Comparison of ENCODE assay signal across 1 cellular context in genomic region chr4:152572417-152573086, GRCh38.
TF ChIP-seq lines count a peak whose summit lies in the region.

No MANE protein-coding gene starts in this region.

TF ChIP-seq in K562, 482 proteins besides CTCF, POLR2A, EP300 and RAD21 (continued from another document and continues in another):
- TF ChIP-seq UBTF (IDR thresholded peaks at IDR 0.05; ENCODE audit: borderline replicate concordance in 1 of 2, low read depth in 2 of 2, low read length in 2 of 2) (no peak), U2AF2 (optimal IDR thresholded peaks at IDR 0.05; ENCODE audit: low read depth, low read length) (no peak), NONO (IDR thresholded peaks at IDR 0.05; ENCODE audit: low read depth in 2 of 2, low read length in 1 of 2) (no peak), ZFP91 (CRISPR knock-in tag; IDR thresholded peaks at IDR 0.05) (no peak), ZNF592 (IDR thresholded peaks at IDR 0.05) (no peak), ZC3H8 (IDR thresholded peaks at IDR 0.05) (no peak), NFRKB (IDR thresholded peaks at IDR 0.05; ENCODE audit: low read depth) (no peak), BMI1 (IDR thresholded peaks at IDR 0.05; ENCODE audit: low read length) (peak; percentile 54; the same call in 1 of the 2 replicates), ATF4 (CRISPR knock-in tag; IDR thresholded peaks at IDR 0.05) (peak; percentile 62), LEF1 (IDR thresholded peaks at IDR 0.05) (no peak; the same call in 1 of the 2 replicates), ERF (CRISPR knock-in tag; IDR thresholded peaks at IDR 0.05) (no peak), CEBPZ (IDR thresholded peaks at IDR 0.05; ENCODE audit: borderline replicate concordance, low read depth, low read length) (no peak), CHD1 (IDR thresholded peaks at IDR 0.05; ENCODE audit: low read length) (no peak), RBM14 (IDR thresholded peaks at IDR 0.05; ENCODE audit: borderline replicate concordance, insufficient read depth, low read depth, low read length) (no peak), YY1 (IDR thresholded peaks at IDR 0.05; ENCODE audit: borderline replicate concordance in 1 of 3, control insufficient read depth in 1 of 3, extremely low read depth in 1 of 3, insufficient read depth in 3 of 3, insufficient read length in 1 of 3, insufficient replicate concordance in 2 of 3, low read depth in 1 of 3, low read length in 2 of 3) (peak in 2 of 3 experiments; percentile 15 to 62), ZNF77 (CRISPR knock-in tag; IDR thresholded peaks at IDR 0.05) (no peak), SLC30A9 (CRISPR knock-in tag; IDR thresholded peaks at IDR 0.05) (no peak), MECOM (CRISPR knock-in tag; IDR thresholded peaks at IDR 0.05) (no peak), ATF3 (IDR thresholded peaks at IDR 0.05) (peak; percentile 73; the same call in 1 of the 2 replicates), ATF3 (CRISPR knock-in tag; conservative IDR thresholded peaks at IDR 0.05) (no peak), NR2F6 (CRISPR knock-in tag; IDR thresholded peaks at IDR 0.05) (no peak), NFIC (IDR thresholded peaks at IDR 0.05) (no peak), RBM25 (IDR thresholded peaks at IDR 0.05; ENCODE audit: low read depth, low read length, severe bottlenecking) (no peak), NCOA6 (IDR thresholded peaks at IDR 0.05) (no peak), ETV6 (IDR thresholded peaks at IDR 0.05; ENCODE audit: borderline replicate concordance in 1 of 2, low read depth in 2 of 2, low read length in 1 of 2) (peak in 1 of 2 experiments; percentile 48; a peak in 1 of 4 replicates), ETV6 (CRISPR knock-in tag; IDR thresholded peaks at IDR 0.05; ENCODE audit: borderline replicate concordance) (no peak), RNF219 (CRISPR knock-in tag; IDR thresholded peaks at IDR 0.05) (no peak), MTA1 (IDR thresholded peaks at IDR 0.05; ENCODE audit: borderline replicate concordance) (no peak), MAFF (IDR thresholded peaks at IDR 0.05; ENCODE audit: low read length) (peak; percentile 28; the same call in 1 of the 2 replicates), MIER1 (IDR thresholded peaks at IDR 0.05; ENCODE audit: low read depth) (no peak), ZNF584 (CRISPR knock-in tag; IDR thresholded peaks at IDR 0.05; ENCODE audit: low read depth) (peak; percentile 57; the same call in 1 of the 2 replicates), MCM2 (IDR thresholded peaks at IDR 0.05; ENCODE audit: low read depth) (no peak), CTBP1 (IDR thresholded peaks at IDR 0.05; ENCODE audit: borderline replicate concordance) (peak; percentile 76), ZNF449 (CRISPR knock-in tag; IDR thresholded peaks at IDR 0.05) (no peak), SMC3 (conservative IDR thresholded peaks at IDR 0.05; ENCODE audit: insufficient read depth, low read depth, low read length) (no peak), MLX (CRISPR knock-in tag; conservative IDR thresholded peaks at IDR 0.05) (no peak), XRCC3 (IDR thresholded peaks at IDR 0.05) (no peak), MXI1 (IDR thresholded peaks at IDR 0.05; ENCODE audit: low read depth, low read length) (no peak), RFX7 (CRISPR knock-in tag; IDR thresholded peaks at IDR 0.05) (no peak)
